Comparison of ENCODE assay signal across 24 cellular contexts in the genomic region with DNA sequence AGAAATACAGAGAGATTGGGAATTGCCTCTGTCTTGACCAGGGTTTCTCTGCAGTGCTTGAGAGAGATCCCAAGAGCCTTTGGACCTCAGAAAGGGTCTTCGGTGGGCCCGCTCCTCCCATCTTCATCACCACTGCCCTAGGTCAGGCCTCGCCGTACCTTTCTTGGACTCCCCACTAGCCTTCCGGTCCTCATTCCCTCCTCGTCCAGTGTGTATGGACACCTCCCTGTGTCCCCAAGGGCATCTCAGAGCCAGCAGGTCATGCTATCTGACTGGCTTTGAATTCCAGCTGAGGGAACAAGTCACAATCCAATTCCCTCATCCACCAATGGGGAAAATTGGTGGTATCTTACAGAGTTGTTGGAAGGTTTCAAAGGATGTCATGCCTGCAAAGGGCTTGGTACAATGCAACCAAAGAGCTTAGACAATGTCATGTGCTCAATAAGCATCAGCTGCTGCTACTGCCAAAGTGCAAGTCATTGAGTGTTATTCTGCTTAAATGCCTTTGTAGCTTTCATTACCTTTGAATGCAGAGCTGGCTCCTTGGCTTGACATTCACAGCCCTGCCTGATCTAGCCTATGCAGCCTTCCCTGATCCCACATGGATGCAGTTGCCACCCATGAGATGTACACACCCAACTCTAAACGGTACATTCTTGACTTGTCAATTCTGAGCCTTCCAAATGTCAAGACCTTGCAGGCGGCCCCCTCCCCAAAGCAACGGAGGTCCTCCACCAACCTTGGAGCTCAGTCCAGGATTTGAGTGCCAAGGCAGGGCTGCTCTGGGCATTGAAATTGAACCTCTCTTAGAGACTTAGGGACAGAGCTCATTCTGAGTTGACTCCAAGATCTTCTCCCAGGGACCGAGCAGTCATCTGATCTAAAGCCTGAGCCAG. TPM values are rescaled to one million over a fixed set of nuclear protein-coding genes. Genes with fewer than 3 reads are reported as not detected.
DNase-seq lines count a peak whose midpoint lies in the region; ATAC-seq, FAIRE-seq and TF ChIP-seq lines count a peak whose summit lies in the region.
"Had no signal": no experiment of that assay in that cellular context is flagged by ENCODE, and none has a peak within 500 bp of the region (broad histone marks: within the 10 kb centered on the region; RNA-seq: fewer than 3 reads in every experiment).

No MANE protein-coding gene starts in this region.

- peaks cover 3% of the 10 kb centered on the region for H3K4me1 ChIP-seq in right cardiac atrium (ENCODE audit: control insufficient read depth, insufficient read depth, low read length)
- no peaks in the 10 kb centered on the region for H3K4me1 ChIP-seq in kidney (ENCODE audit: control insufficient read depth in 1 of 2, insufficient read depth in 1 of 2, low read depth in 1 of 2, low read length in 2 of 2)
- H3K4me1 ChIP-seq in upper lobe of right lung: no peaks in the 10 kb centered on the region
- H3K4me1 ChIP-seq: A549, SJSA1 had no signal

- H3K27me3 ChIP-seq in right cardiac atrium (ENCODE audit: control insufficient read depth, insufficient read depth) (no peaks in the 10 kb centered on the region), upper lobe of right lung (peaks cover 10% of the 10 kb centered on the region)

- H3K27ac ChIP-seq in right cardiac atrium (ENCODE audit: low read length) (no peak overlapping the region), angular gyrus (ENCODE audit: low read depth, low read length) (peak overlapping the region; percentile 0), kidney (ENCODE audit: low read depth in 2 of 2, low read length in 2 of 2) (no peak overlapping the region), upper lobe of right lung (no peak overlapping the region)
- H3K27ac ChIP-seq: A549, GM23248, SJSA1 had no signal

- DNase-seq in Right ventricle myocardium superior (no peak), right cardiac atrium (no peak), kidney (peak; percentile 21), upper lobe of right lung (peak; percentile 40), NCI-H345 (lab: John Stamatoyannopoulos, UW) (no peak), GM03348 (ENCODE audit: low spot score) (no peak)
- DNase-seq: CD4-positive, alpha-beta memory T cell; GM23248; KG1; MV-4-11; NCI-H187 treated with DMSO at 0.1 percent for 48 hours; NCI-H226; NCI-H524 treated with DMSO at 0.1 percent for 48 hours; PC-3; RPMI8226 had no signal

- no peaks in the 10 kb centered on the region for H3K9me3 ChIP-seq in right cardiac atrium (ENCODE audit: control insufficient read depth, low read length)
- H3K9me3 ChIP-seq in kidney (ENCODE audit: control insufficient read depth in 1 of 2, low read length in 2 of 2): peaks cover 0 to 20% of the 10 kb centered on the region in 2 donors
- no peaks in the 10 kb centered on the region for H3K9me3 ChIP-seq in upper lobe of right lung
- H3K9me3 ChIP-seq: SJSA1 had no signal

- H3K36me3 ChIP-seq in kidney (ENCODE audit: control insufficient read depth in 1 of 2, insufficient read depth in 2 of 2, low read length in 2 of 2) (no peaks in the 10 kb centered on the region), upper lobe of right lung (no peaks in the 10 kb centered on the region)
- H3K36me3 ChIP-seq: SJSA1 had no signal

- intact Hi-C loops in Right ventricle myocardium superior (cut with DNase I): no loop called here
- intact Hi-C loops in right cardiac atrium (cut with DNase I): loop anchor here in 3 of 4 donors (5.0 kb wide), 2 partner anchors 179 to 184 kb away; no protein-coding TSS in a partner anchor
- intact Hi-C loops in kidney (cut with DNase I): no loop called here
- intact Hi-C loops in upper lobe of right lung (cut with DNase I): no loop called here

- TF ChIP-seq CTCF in kidney (IDR thresholded peaks at IDR 0.05; ENCODE audit: borderline replicate concordance, extremely low read depth, insufficient read depth) (no peak), upper lobe of right lung (IDR thresholded peaks at IDR 0.05) (no peak)

- WGBS in right cardiac atrium: 89% methylated on average over 10 of the region's 10 CpGs

- ATAC-seq in Right ventricle myocardium superior (ENCODE audit: poor library complexity) (peak; percentile 52), right cardiac atrium (no peak), upper lobe of right lung (no peak), HG03108 (IDR thresholded peaks at IDR 0.05; ENCODE audit: unreplicated experiment) (no peak)
- ATAC-seq: A549, HepG2, PC-3 had no signal

- H3K9ac ChIP-seq in kidney (ENCODE audit: low read length in 2 of 2): no peak overlapping the region
- H3K9ac ChIP-seq: GM23248 had no signal

- no peak for FAIRE-seq in kidney (lab: Jason Lieb, UNC)
- FAIRE-seq: A549, D721Med, GM12892, GM18507, HepG2 had no signal

- H3K4me3 ChIP-seq in right cardiac atrium (ENCODE audit: low read length) (no peak overlapping the region), kidney (ENCODE audit: low read length in 2 of 2) (no peak overlapping the region), upper lobe of right lung (no peak overlapping the region)
- H3K4me3 ChIP-seq: A549, GM23248, SJSA1 had no signal

RNA-seq across cellular contexts. Expression of gene HRH2, which starts 58.0 kb away (rescaled TPM):
- 41.2 TPM for total RNA-seq in Right ventricle myocardium superior
- 10 to 100 TPM; 21.0 to 37.5 (median 32.0) TPM for total RNA-seq in right cardiac atrium
- 18.6 TPM for polyA plus RNA-seq in right cardiac atrium
- total RNA-seq in kidney: 10.6 TPM
- 1.9 TPM for polyA plus RNA-seq in kidney (ENCODE audit: insufficient read depth, low read depth, low replicate concordance)
- total RNA-seq in upper lobe of right lung: 8.2 TPM
- total RNA-seq: GM23248, HepG2, PC-3, SJSA1 had no signal
- polyA plus RNA-seq: BJ, GM23248, HepG2 had no signal

Comparison
In these comparisons a context has a peak if more than half of its experiments do, and no peak if none do; other contexts are left out.
1. intact Hi-C loops: an anchor here in right cardiac atrium (5.0 kb wide); none called in Right ventricle myocardium superior, kidney and upper lobe of right lung.
2. DNase-seq: peak in kidney (single experiment) and upper lobe of right lung (single experiment); none in Right ventricle myocardium superior (single experiment), right cardiac atrium (0 of 3), NCI-H345 (single experiment) and GM03348 (single experiment).